Comparison of ENCODE assay signal across 9 cellular contexts in genomic region chr7:6393667-6394056, GRCh38. TPM values are rescaled to one million over a fixed set of nuclear protein-coding genes. Genes with fewer than 3 reads are reported as not detected.
DNase-seq lines count a peak whose midpoint lies in the region; ATAC-seq and TF ChIP-seq lines count a peak whose summit lies in the region.
"Had no signal": no experiment of that assay in that cellular context is flagged by ENCODE, and none has a peak within 500 bp of the region (broad histone marks: within the 10 kb centered on the region; RNA-seq: fewer than 3 reads in every experiment).

No MANE protein-coding gene starts in this region.

- H4K20me1 ChIP-seq in hepatocyte (ENCODE audit: insufficient read depth, poor library complexity, severe bottlenecking) = peaks cover 58% of the 10 kb centered on the region

- H3K36me3 Mint-ChIP-seq in HFFc6 (ENCODE audit: low read depth) = peaks cover 44% of the 10 kb centered on the region
- peaks cover 79% of the 10 kb centered on the region for H3K36me3 Mint-ChIP-seq in activated T-helper 17 cell treated with anti-CD3 and anti-CD28 coated beads, Interleukin-2, amount 50 U/mL, for 72 hours (ENCODE audit: low read depth)
- H3K36me3 Mint-ChIP-seq in stimulated activated memory B cell treated with anti-CD40 and anti-IgM and Interleukin-4, amounts not matched to agents 10 μg/mL and 1 μg/mL and 100 μg/mL, for 72 hours = peaks cover 51% of the 10 kb centered on the region

- peaks cover 32% of the 10 kb centered on the region for H3K4me1 ChIP-seq in hepatocyte (ENCODE audit: insufficient read depth)

- H3K79me2 ChIP-seq in hepatocyte = peaks cover 86% of the 10 kb centered on the region

- no peak for TF ChIP-seq CTCF in HFFc6 (IDR thresholded peaks at IDR 0.05)
- no peak for TF ChIP-seq CTCF in hepatocyte (IDR thresholded peaks at IDR 0.05; ENCODE audit: poor library complexity)

- no peaks in the 10 kb centered on the region for H3K9me3 ChIP-seq in hepatocyte (ENCODE audit: low read depth)
- H3K9me3 ChIP-seq: ovary had no signal

- peak overlapping the region; percentile 55 for H3K4me2 ChIP-seq in hepatocyte

- no peak for DNase-seq in HFFc6
- DNase-seq in hepatocyte (ENCODE audit: low spot score) = no peak
- no peak for DNase-seq in NCI-H510A treated with DMSO at 0.1 percent for 48 hours (lab: John Stamatoyannopoulos, UW)
- DNase-seq in ecto neural progenitor cell (ENCODE audit: low spot score) = no peak

- H3K27me3 ChIP-seq in hepatocyte = no peaks in the 10 kb centered on the region
- H3K27me3 ChIP-seq: ovary had no signal

- no peak overlapping the region for H2AFZ ChIP-seq in hepatocyte

- H3K27me3 Mint-ChIP-seq in HFFc6 (ENCODE audit: insufficient read depth) = no peaks in the 10 kb centered on the region
- H3K27me3 Mint-ChIP-seq in activated T-helper 17 cell treated with anti-CD3 and anti-CD28 coated beads, Interleukin-2, amount 50 U/mL, for 72 hours = no peaks in the 10 kb centered on the region
- no peaks in the 10 kb centered on the region for H3K27me3 Mint-ChIP-seq in stimulated activated memory B cell treated with anti-CD40 and anti-IgM and Interleukin-4, amounts not matched to agents 10 μg/mL and 1 μg/mL and 100 μg/mL, for 72 hours

- 57% methylated on average over 3 of the region's 3 CpGs for WGBS in hepatocyte (ENCODE audit: low lambda C conversion rate, missing lambda C conversion rate)

- no peaks in the 10 kb centered on the region for H3K36me3 ChIP-seq in hepatocyte (replicated peaks; ENCODE audit: insufficient read depth, low read depth)
- H3K36me3 ChIP-seq: ovary had no signal

- peak overlapping the region; percentile 82 for H3K27ac Mint-ChIP-seq in HFFc6
- H3K27ac Mint-ChIP-seq in activated T-helper 17 cell treated with anti-CD3 and anti-CD28 coated beads, Interleukin-2, amount 50 U/mL, for 72 hours = peak overlapping the region; percentile 93
- peak overlapping the region; percentile 84 for H3K27ac Mint-ChIP-seq in stimulated activated memory B cell treated with anti-CD40 and anti-IgM and Interleukin-4, amounts not matched to agents 10 μg/mL and 1 μg/mL and 100 μg/mL, for 72 hours

- peak overlapping the region; percentile 95 for H3K27ac ChIP-seq in hepatocyte
- H3K27ac ChIP-seq: ovary had no signal

- no peaks in the 10 kb centered on the region for H3K9me3 Mint-ChIP-seq in HFFc6
- no peaks in the 10 kb centered on the region for H3K9me3 Mint-ChIP-seq in activated T-helper 17 cell treated with anti-CD3 and anti-CD28 coated beads, Interleukin-2, amount 50 U/mL, for 72 hours
- no peaks in the 10 kb centered on the region for H3K9me3 Mint-ChIP-seq in stimulated activated memory B cell treated with anti-CD40 and anti-IgM and Interleukin-4, amounts not matched to agents 10 μg/mL and 1 μg/mL and 100 μg/mL, for 72 hours

- H3K4me3 ChIP-seq in hepatocyte = no peak overlapping the region
- H3K4me3 ChIP-seq: ovary had no signal

- no peaks in the 10 kb centered on the region for H3K9me2 ChIP-seq in hepatocyte (replicated peaks; ENCODE audit: insufficient read depth)

- ATAC-seq in activated T-helper 17 cell treated with anti-CD3 and anti-CD28 coated beads, Interleukin-2, amount 50 U/mL, for 72 hours (replicated peaks) = no peak
- peak; percentile 13 for ATAC-seq in stimulated activated memory B cell treated with anti-CD40 and anti-IgM and Interleukin-4, amounts not matched to agents 10 μg/mL and 1 μg/mL and 100 μg/mL, for 72 hours
- no peak for ATAC-seq in activated CD4-positive, CD25-positive, alpha-beta regulatory T cell treated with anti-CD3 and anti-CD28 coated beads, Interleukin-2, amount 50 U/mL, for 24 hours
- no peak for ATAC-seq in HG02763 (IDR thresholded peaks at IDR 0.05; ENCODE audit: unreplicated experiment)

- peak overlapping the region; percentile 25; the same call in 1 of the 2 replicates for H3K4me3 Mint-ChIP-seq in HFFc6
- H3K4me3 Mint-ChIP-seq in activated T-helper 17 cell treated with anti-CD3 and anti-CD28 coated beads, Interleukin-2, amount 50 U/mL, for 72 hours = peak overlapping the region; percentile 56
- H3K4me3 Mint-ChIP-seq in stimulated activated memory B cell treated with anti-CD40 and anti-IgM and Interleukin-4, amounts not matched to agents 10 μg/mL and 1 μg/mL and 100 μg/mL, for 72 hours = no peak overlapping the region

- H3K4me1 Mint-ChIP-seq in HFFc6 (ENCODE audit: low read depth) = peaks cover 49% of the 10 kb centered on the region
- peaks cover 40% of the 10 kb centered on the region for H3K4me1 Mint-ChIP-seq in activated T-helper 17 cell treated with anti-CD3 and anti-CD28 coated beads, Interleukin-2, amount 50 U/mL, for 72 hours
- H3K4me1 Mint-ChIP-seq in stimulated activated memory B cell treated with anti-CD40 and anti-IgM and Interleukin-4, amounts not matched to agents 10 μg/mL and 1 μg/mL and 100 μg/mL, for 72 hours = peaks cover 50% of the 10 kb centered on the region

RNA-seq across cellular contexts. Expression of gene RAC1, which starts 19.3 kb away (rescaled TPM):
- 100 to 1,000 TPM; 311 to 400 (median 359) TPM for total RNA-seq in HFFc6 (2021; fragmentation: NEBNext Ultra II Directional; extraction: Animal tissue kit (Norgen Biotek cat#: 25700))
- 100 to 1,000 TPM in 1 of 2 donors, 10 to 100 TPM in 1; 96.1 to 182 TPM for total RNA-seq in activated T-helper 17 cell treated with anti-CD3 and anti-CD28 coated beads, Interleukin-2, amount 50 U/mL, for 72 hours
- total RNA-seq in hepatocyte = 74.7 and 105 TPM in 2 replicates
- polyA plus RNA-seq in hepatocyte = 429 and 452 TPM in 2 replicates

RNA-seq across cellular contexts. Expression of gene FAM220A, which starts 44.9 kb away (rescaled TPM):
- total RNA-seq in HFFc6 (2021; fragmentation: NEBNext Ultra II Directional; extraction: Animal tissue kit (Norgen Biotek cat#: 25700)) = 10 to 100 TPM; 13.6 to 24.8 (median 15.5) TPM
- total RNA-seq in activated T-helper 17 cell treated with anti-CD3 and anti-CD28 coated beads, Interleukin-2, amount 50 U/mL, for 72 hours = 10 to 100 TPM; 11.7 to 13.4 TPM
- total RNA-seq in hepatocyte = 19.9 and 20.6 TPM in 2 replicates
- 4.5 and 5.8 TPM in 2 replicates for polyA plus RNA-seq in hepatocyte

RNA-seq across cellular contexts. Expression of gene DAGLB, which starts 54.1 kb away (rescaled TPM):
- 10 to 100 TPM; 29.2 to 39.5 (median 33.2) TPM for total RNA-seq in HFFc6 (2021; fragmentation: NEBNext Ultra II Directional; extraction: Animal tissue kit (Norgen Biotek cat#: 25700))
- 10 to 100 TPM; 15.0 to 22.7 TPM for total RNA-seq in activated T-helper 17 cell treated with anti-CD3 and anti-CD28 coated beads, Interleukin-2, amount 50 U/mL, for 72 hours
- 17.5 and 21.8 TPM in 2 replicates for total RNA-seq in hepatocyte
- 14.3 and 22.2 TPM in 2 replicates for polyA plus RNA-seq in hepatocyte
